ENCODE assay signal across 13 cellular contexts in the genomic region with DNA sequence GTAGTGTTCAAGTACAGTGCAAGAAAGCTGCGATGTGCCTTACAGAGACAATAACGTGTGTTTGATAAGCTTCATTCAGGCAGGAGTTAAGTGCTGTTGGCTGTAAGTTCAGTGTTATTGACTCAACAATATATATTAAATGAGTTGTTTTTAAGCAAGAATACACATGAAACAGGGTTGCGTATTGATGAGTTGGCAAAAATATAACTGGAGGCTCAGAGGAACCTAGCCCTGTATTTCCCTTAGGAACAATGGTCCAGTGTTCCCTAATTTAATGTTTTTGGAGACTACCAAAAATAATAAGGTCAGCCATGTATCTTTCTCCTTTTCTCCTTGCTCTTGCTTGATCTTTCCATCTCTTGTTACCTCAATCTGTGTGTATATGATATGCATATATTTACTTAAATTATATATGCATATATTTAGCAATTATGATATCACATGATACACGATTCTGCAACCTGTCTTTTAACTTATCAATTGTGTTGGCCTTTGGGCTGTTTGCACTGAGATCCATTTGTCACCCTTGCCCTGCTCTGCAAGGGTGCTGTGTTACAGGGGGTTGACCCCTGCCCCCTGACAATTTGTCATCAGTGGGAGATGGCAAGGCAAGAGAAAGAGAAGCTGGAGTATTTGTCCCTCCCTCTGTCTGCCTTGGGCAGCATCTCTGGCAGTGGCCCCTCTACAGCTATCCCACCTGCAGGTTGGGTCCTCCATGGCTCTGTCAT.
DNase-seq lines count a peak whose midpoint lies in the region; ATAC-seq and TF ChIP-seq lines count a peak whose summit lies in the region.
"Had no signal": no experiment of that assay in that cellular context is flagged by ENCODE, and none has a peak within 500 bp of the region (broad histone marks: within the 10 kb centered on the region; RNA-seq: fewer than 3 reads in every experiment).

No MANE protein-coding gene starts in this region.

- H3K4me1 Mint-ChIP-seq in glutamatergic neuron (ENCODE audit: low read depth, unreplicated experiment): peaks cover 2% of the 10 kb centered on the region
- H3K4me1 Mint-ChIP-seq in mesothelial cell of epicardium: peaks cover 74% of the 10 kb centered on the region
- H3K4me1 Mint-ChIP-seq: CD4-positive, alpha-beta memory T cell had no signal

- H3K36me3 ChIP-seq in IMR-90 (ENCODE audit: control insufficient read depth, insufficient read depth, low read length): no peaks in the 10 kb centered on the region
- H3K36me3 ChIP-seq in adrenal gland (replicated peaks in 1 of 2): no peaks in the 10 kb centered on the region
- H3K36me3 ChIP-seq: BE2C had no signal

- no peak overlapping the region for H2AK5ac ChIP-seq in IMR-90 (ENCODE audit: low read depth, low read length)

- no peak for TF ChIP-seq POLR2A in IMR-90 (IDR thresholded peaks at IDR 0.05; ENCODE audit: low read depth, low read length)
- TF ChIP-seq POLR2A in adrenal gland (IDR thresholded peaks at IDR 0.05): no peak

- H2BK20ac ChIP-seq in IMR-90 (ENCODE audit: low read depth, low read length): no peak overlapping the region

- no peak overlapping the region for H3K4me3 Mint-ChIP-seq in glutamatergic neuron (ENCODE audit: unreplicated experiment)
- H3K4me3 Mint-ChIP-seq in mesothelial cell of epicardium: no peak overlapping the region
- H3K4me3 Mint-ChIP-seq: CD4-positive, alpha-beta memory T cell had no signal

- H3K27ac ChIP-seq in IMR-90 (ENCODE audit: insufficient read depth, low read length) (no peak overlapping the region), adrenal gland (no peak overlapping the region)
- H3K27ac ChIP-seq: C4-2B, HL-60 had no signal

- no peak for TF ChIP-seq RAD21 in IMR-90 (IDR thresholded peaks at IDR 0.05; ENCODE audit: low read length)

- in situ Hi-C loops in IMR-90 (cut with MboI; ENCODE audit: low sequenced_read_pairs): no loop called here

- no peaks in the 10 kb centered on the region for H3K9me3 Mint-ChIP-seq in glutamatergic neuron (ENCODE audit: unreplicated experiment)
- H3K9me3 Mint-ChIP-seq in mesothelial cell of epicardium: no peaks in the 10 kb centered on the region
- H3K9me3 Mint-ChIP-seq: CD4-positive, alpha-beta memory T cell had no signal

- H3K9ac ChIP-seq in IMR-90 (ENCODE audit: low read depth, low read length): no peak overlapping the region

- dilution Hi-C loops in IMR-90 (cut with HindIII; ENCODE audit: low sequenced_read_pairs, unreplicated experiment): no loop called here

- no peak overlapping the region for H3K4me3 ChIP-seq in IMR-90 (ENCODE audit: insufficient read depth, low read depth, low read length)
- H3K4me3 ChIP-seq in adrenal gland: no peak overlapping the region

- H3K14ac ChIP-seq in IMR-90 (replicated peaks; ENCODE audit: low read depth, low read length): 0 out of 2 replicates have a peak overlapping the region, but pooled peaks have one; percentile 21

- intact Hi-C loops in IMR-90 (cut with micrococcal nuclease) (no loop called here), adrenal gland (cut with DNase I) (no loop called here)

- no peak overlapping the region for H2BK15ac ChIP-seq in IMR-90 (ENCODE audit: low read depth, low read length)

- no peak overlapping the region for H4K5ac ChIP-seq in IMR-90 (ENCODE audit: low read depth, low read length)

- ATAC-seq in IMR-90 (ENCODE audit: low read depth) (no peak), GM18873 (IDR thresholded peaks at IDR 0.05; ENCODE audit: low FRiP score, unreplicated experiment) (no peak)

- H3K4me2 ChIP-seq in IMR-90 (ENCODE audit: low read depth, low read length): no peak overlapping the region

- no peak overlapping the region for H2AFZ ChIP-seq in IMR-90 (replicated peaks; ENCODE audit: low read length, poor library complexity)

- DNase-seq in IMR-90: no peak
- DNase-seq in glutamatergic neuron: no peak
- DNase-seq in mesothelial cell of epicardium (ENCODE audit: low spot score in 2 of 2, unreplicated experiment in 2 of 2): no peak
- DNase-seq in adrenal gland: no peak
- DNase-seq in stimulated activated CD4-positive, alpha-beta T cell treated with anti-CD3 and anti-CD28 coated beads, Interleukin-2, amount 100 ng/mL, for 24 hours: no peak
- DNase-seq in NCI-H1436 treated with DMSO at 0.1 percent for 48 hours (lab: John Stamatoyannopoulos, UW): no peak
- DNase-seq: BE2C; CD4-positive, alpha-beta memory T cell; DMS79; HCEC 1CT had no signal

- H3K79me1 ChIP-seq in IMR-90 (ENCODE audit: low read depth in 1 of 2, low read length in 2 of 2): 0 out of 4 replicates have a peak, but pooled peaks cover 0 to 4% of the 10 kb centered on the region in 2 experiments

- WGBS in IMR-90 (ENCODE audit: extremely low coverage in 2 of 2, insufficient read length in 1 of 2), 2 experiments: no CpG with 5 or more reads among the region's 4 CpGs
- 96 to 100% (median 99%) methylated on average over 4 of the region's 4 CpGs for WGBS in adrenal gland, 4 donors

- CTCF ChIA-PET in IMR-90 (lab: Yijun Ruan, JAX): no interaction called here

- H3K18ac ChIP-seq in IMR-90 (ENCODE audit: low read depth, low read length): no peak overlapping the region

- no peaks in the 10 kb centered on the region for H3K27me3 ChIP-seq in IMR-90 (ENCODE audit: control insufficient read depth, insufficient read depth, low read length)
- H3K27me3 ChIP-seq in adrenal gland: no peaks in the 10 kb centered on the region
- H3K27me3 ChIP-seq: BE2C had no signal

- peak overlapping the region; percentile 4 for H3K27ac Mint-ChIP-seq in glutamatergic neuron (ENCODE audit: unreplicated experiment)
- H3K27ac Mint-ChIP-seq in mesothelial cell of epicardium: peak overlapping the region; percentile 89

- no peak overlapping the region for H3K4ac ChIP-seq in IMR-90 (ENCODE audit: low read depth, low read length)

- H4K8ac ChIP-seq in IMR-90 (ENCODE audit: low read depth in 2 of 2, low read length in 2 of 2): no peak overlapping the region

- no peak overlapping the region for H2BK5ac ChIP-seq in IMR-90 (ENCODE audit: low read depth, low read length, poor library complexity, severe bottlenecking)

- POLR2A ChIA-PET in IMR-90 (lab: Charles Lee; ENCODE audit: unreplicated experiment): no interaction called here

- peaks cover 3% of the 10 kb centered on the region; the same call in 1 of the 2 replicates for H3K4me1 ChIP-seq in IMR-90 (ENCODE audit: control insufficient read depth, insufficient read depth, low read length)
- H3K4me1 ChIP-seq in adrenal gland (replicated peaks in 1 of 2): no peaks in the 10 kb centered on the region
- H3K4me1 ChIP-seq: BE2C had no signal

- TF ChIP-seq CTCF in IMR-90 (conservative IDR thresholded peaks at IDR 0.05; ENCODE audit: low read depth, low read length) (no peak), glutamatergic neuron (IDR thresholded peaks at IDR 0.05; ENCODE audit: partially characterized antibody, unreplicated experiment) (no peak), mesothelial cell of epicardium (IDR thresholded peaks at IDR 0.05; ENCODE audit: unreplicated experiment) (no peak), adrenal gland (IDR thresholded peaks at IDR 0.05) (no peak)

- H3K56ac ChIP-seq in IMR-90 (ENCODE audit: extremely low read depth, insufficient read depth, low read length): no peak overlapping the region

- H3K23ac ChIP-seq in IMR-90 (ENCODE audit: low read depth, low read length): no peak overlapping the region; the same call in 1 of the 2 replicates

- no peak overlapping the region for H2BK120ac ChIP-seq in IMR-90 (ENCODE audit: low read depth, low read length)

- no peaks in the 10 kb centered on the region for H3K9me1 ChIP-seq in IMR-90 (ENCODE audit: insufficient read depth, low read length)

- H3K27me3 Mint-ChIP-seq in glutamatergic neuron (ENCODE audit: unreplicated experiment) (no peaks in the 10 kb centered on the region), mesothelial cell of epicardium (ENCODE audit: low read depth) (no peaks in the 10 kb centered on the region)
- H3K27me3 Mint-ChIP-seq: CD4-positive, alpha-beta memory T cell had no signal

- H2AK9ac ChIP-seq in IMR-90 (replicated peaks; ENCODE audit: low read depth, low read length, poor library complexity): no peak overlapping the region

- H3K9me3 ChIP-seq in IMR-90 (ENCODE audit: control insufficient read depth, insufficient read depth, low read length) (peaks cover 2% of the 10 kb centered on the region), adrenal gland (replicated peaks in 1 of 3) (no peaks in the 10 kb centered on the region)
- H3K9me3 ChIP-seq: BE2C had no signal

- BruUV-seq in IMR-90 (replicated peaks; lab: Mats Ljungman, UMichigan): no TSS peak

- H4K20me1 ChIP-seq in IMR-90 (ENCODE audit: insufficient read depth, low read length): no peaks in the 10 kb centered on the region

- H3K36me3 Mint-ChIP-seq in glutamatergic neuron (ENCODE audit: unreplicated experiment): peaks cover 13% of the 10 kb centered on the region
- H3K36me3 Mint-ChIP-seq in mesothelial cell of epicardium: peaks cover 3% of the 10 kb centered on the region
- H3K36me3 Mint-ChIP-seq: CD4-positive, alpha-beta memory T cell had no signal

- no peak overlapping the region for H4K91ac ChIP-seq in IMR-90 (ENCODE audit: insufficient read depth, low read depth, low read length)

TF ChIP-seq in IMR-90, 13 proteins besides CTCF, POLR2A, EP300 and RAD21:
- TF ChIP-seq BHLHE40 (IDR thresholded peaks at IDR 0.05; ENCODE audit: low read depth, low read length) (no peak), RCOR1 (IDR thresholded peaks at IDR 0.05; ENCODE audit: insufficient replicate concordance, low read length) (no peak), MAFK (IDR thresholded peaks at IDR 0.05; ENCODE audit: low read depth, low read length) (peak; percentile 90), MAZ (IDR thresholded peaks at IDR 0.05; ENCODE audit: borderline replicate concordance, low read depth, low read length) (no peak), CEBPB (IDR thresholded peaks at IDR 0.05; ENCODE audit: low read depth, low read length) (no peak), CHD1 (IDR thresholded peaks at IDR 0.05; ENCODE audit: low read depth, low read length) (no peak)
- TF ChIP-seq, protein P1, sequence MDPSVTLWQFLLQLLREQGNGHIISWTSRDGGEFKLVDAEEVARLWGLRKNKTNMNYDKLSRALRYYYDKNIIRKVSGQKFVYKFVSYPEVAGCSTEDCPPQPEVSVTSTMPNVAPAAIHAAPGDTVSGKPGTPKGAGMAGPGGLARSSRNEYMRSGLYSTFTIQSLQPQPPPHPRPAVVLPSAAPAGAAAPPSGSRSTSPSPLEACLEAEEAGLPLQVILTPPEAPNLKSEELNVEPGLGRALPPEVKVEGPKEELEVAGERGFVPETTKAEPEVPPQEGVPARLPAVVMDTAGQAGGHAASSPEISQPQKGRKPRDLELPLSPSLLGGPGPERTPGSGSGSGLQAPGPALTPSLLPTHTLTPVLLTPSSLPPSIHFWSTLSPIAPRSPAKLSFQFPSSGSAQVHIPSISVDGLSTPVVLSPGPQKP (IDR thresholded peaks at IDR 0.05; ENCODE audit: borderline replicate concordance, low read depth, low read length): no peak
TF ChIP-seq in IMR-90: peak in this region for 1.
